Comparison of ENCODE assay signal across 8 cellular contexts in genomic region chr19:49849433-49850220, GRCh38. TPM values are rescaled to one million over a fixed set of nuclear protein-coding genes. Genes with fewer than 3 reads are reported as not detected.
DNase-seq lines count a peak whose midpoint lies in the region; ATAC-seq and TF ChIP-seq lines count a peak whose summit lies in the region.

No MANE protein-coding gene starts in this region.

- no peak for DNase-seq in SK-N-SH
- DNase-seq in activated CD4-positive, alpha-beta memory T cell treated with anti-CD3 and anti-CD28 coated beads for 36 hours, result no peak
- DNase-seq in stimulated activated naive B cell treated with anti-CD40 and anti-IgM and Interleukin-4, amounts not matched to agents 10 μg/mL and 1 μg/mL and 100 μg/mL, for 72 hours, result no peak
- DNase-seq in NCI-H1092 (lab: John Stamatoyannopoulos, UW), result no peak
- no peak for DNase-seq in central memory CD4-positive, alpha-beta T cell

- H3K27me3 ChIP-seq in SK-N-SH (ENCODE audit: insufficient read depth), result no peaks in the 10 kb centered on the region

- intact Hi-C loops in activated CD4-positive, alpha-beta memory T cell treated with anti-CD3 and anti-CD28 coated beads for 36 hours (cut with micrococcal nuclease), result loop anchor here (1.0 to 2.0 kb wide), 5 partner anchors 18 to 209 kb away; partner anchors contain the start of genes AP2A1, IL4I1, MED25 and PNKP

- H3K9me3 Mint-ChIP-seq in activated CD4-positive, alpha-beta memory T cell treated with anti-CD3 and anti-CD28 coated beads for 36 hours, result peaks cover 13% of the 10 kb centered on the region
- peaks cover 8 to 9% of the 10 kb centered on the region in 2 donors for H3K9me3 Mint-ChIP-seq in stimulated activated naive B cell treated with anti-CD40 and anti-IgM and Interleukin-4, amounts not matched to agents 10 μg/mL and 1 μg/mL and 100 μg/mL, for 72 hours

- H2AFZ ChIP-seq in SK-N-SH (ENCODE audit: low read depth), result no peak overlapping the region

- TF ChIP-seq EP300 in SK-N-SH (IDR thresholded peaks at IDR 0.05; ENCODE audit: borderline replicate concordance in 1 of 2, low read depth in 1 of 2, low read length in 1 of 2), result no peak

- peaks cover 41% of the 10 kb centered on the region for H3K4me1 Mint-ChIP-seq in activated CD4-positive, alpha-beta memory T cell treated with anti-CD3 and anti-CD28 coated beads for 36 hours (ENCODE audit: low read depth)
- H3K4me1 Mint-ChIP-seq in stimulated activated naive B cell treated with anti-CD40 and anti-IgM and Interleukin-4, amounts not matched to agents 10 μg/mL and 1 μg/mL and 100 μg/mL, for 72 hours, result peaks cover 40 to 56% of the 10 kb centered on the region in 2 donors

- peaks cover 3% of the 10 kb centered on the region for H3K36me3 Mint-ChIP-seq in activated CD4-positive, alpha-beta memory T cell treated with anti-CD3 and anti-CD28 coated beads for 36 hours
- peaks cover 7 to 12% of the 10 kb centered on the region in 2 donors for H3K36me3 Mint-ChIP-seq in stimulated activated naive B cell treated with anti-CD40 and anti-IgM and Interleukin-4, amounts not matched to agents 10 μg/mL and 1 μg/mL and 100 μg/mL, for 72 hours

- H3K27ac ChIP-seq in SK-N-SH (ENCODE audit: low read depth in 2 of 2, low read length in 1 of 2), result peak overlapping the region; percentile 77 to 99

- TF ChIP-seq RAD21 in SK-N-SH (IDR thresholded peaks at IDR 0.05; ENCODE audit: low read length), result no peak

- ATAC-seq in SK-N-SH treated with all-trans-retinoic acid at 6 μM for 48 hours (no peak), HG02885 (IDR thresholded peaks at IDR 0.05; ENCODE audit: poor library complexity, unreplicated experiment) (no peak)
- ATAC-seq in stimulated activated naive B cell treated with anti-CD40 and anti-IgM and Interleukin-4, amounts not matched to agents 10 μg/mL and 1 μg/mL and 100 μg/mL, for 72 hours (replicated peaks), result no peak

- WGBS in SK-N-SH (ENCODE audit: low lambda C conversion rate), result 89% methylated on average over 15 of the region's 15 CpGs

- POLR2A ChIA-PET in SK-N-SH (lab: Yijun Ruan, JAX), result interaction anchor here (1.0 to 3.2 kb wide), 12 partner anchors 11 to 209 kb away, joined by 3 to 25 read pairs (median 8); partner anchors contain the start of genes AKT1S1, FUZ, RRAS and TBC1D17
- POLR2A ChIA-PET in activated CD4-positive, alpha-beta memory T cell treated with anti-CD3 and anti-CD28 coated beads for 36 hours (lab: Charles Lee), result interaction anchor here (1.3 to 2.2 kb wide), 3 partner anchors 17 to 36 kb away, joined by 4 to 8 read pairs (median 5); partner anchors contain the start of gene FUZ

- H3F3A ChIP-seq in SK-N-SH (replicated peaks; ENCODE audit: insufficient read depth), result peaks cover 39% of the 10 kb centered on the region

- CTCF ChIA-PET in SK-N-SH (lab: Yijun Ruan, JAX), result interaction anchor here (0.7 to 2.3 kb wide), 4 partner anchors 26 to 40 kb away, joined by 3 to 8 read pairs (median 4); partner anchors contain the start of genes FUZ and MED25
- CTCF ChIA-PET in activated CD4-positive, alpha-beta memory T cell treated with anti-CD3 and anti-CD28 coated beads for 36 hours (lab: Charles Lee), result interaction anchor here (0.5 to 1.3 kb wide), 3 partner anchors 18 to 1972 kb away, joined by 3 to 11 read pairs (median 3); partner anchors contain the start of gene PNKP

- peaks cover 46% of the 10 kb centered on the region for H3K79me2 ChIP-seq in SK-N-SH (ENCODE audit: insufficient read depth)

- no peaks in the 10 kb centered on the region for H3K9me3 ChIP-seq in SK-N-SH

- H3K4me3 Mint-ChIP-seq in activated CD4-positive, alpha-beta memory T cell treated with anti-CD3 and anti-CD28 coated beads for 36 hours, result peak overlapping the region; percentile 40
- peak overlapping the region; percentile 90 to 96 for H3K4me3 Mint-ChIP-seq in stimulated activated naive B cell treated with anti-CD40 and anti-IgM and Interleukin-4, amounts not matched to agents 10 μg/mL and 1 μg/mL and 100 μg/mL, for 72 hours

- peak overlapping the region; percentile 99; the same call in 1 of the 2 replicates for H3K9ac ChIP-seq in SK-N-SH

- peaks cover 15 to 32% of the 10 kb centered on the region in 2 experiments; a peak in 3 of 4 replicates for H3K4me1 ChIP-seq in SK-N-SH (ENCODE audit: control insufficient read depth in 1 of 2, insufficient read depth in 2 of 2, low read depth in 1 of 2, low read length in 1 of 2)

- H3K4me2 ChIP-seq in SK-N-SH, result peak overlapping the region; percentile 88

- H3K36me3 ChIP-seq in SK-N-SH (replicated peaks in 1 of 2; ENCODE audit: control insufficient read depth in 1 of 2, insufficient read depth in 2 of 2, low read length in 1 of 2), result peaks cover 0 to 7% of the 10 kb centered on the region in 2 experiments

- no peaks in the 10 kb centered on the region for H3K27me3 Mint-ChIP-seq in activated CD4-positive, alpha-beta memory T cell treated with anti-CD3 and anti-CD28 coated beads for 36 hours
- no peaks in the 10 kb centered on the region for H3K27me3 Mint-ChIP-seq in stimulated activated naive B cell treated with anti-CD40 and anti-IgM and Interleukin-4, amounts not matched to agents 10 μg/mL and 1 μg/mL and 100 μg/mL, for 72 hours

- TF ChIP-seq CTCF in SK-N-SH (IDR thresholded peaks at IDR 0.05), result no peak

- H3K9me2 ChIP-seq in SK-N-SH, result no peaks in the 10 kb centered on the region

- peaks cover 30% of the 10 kb centered on the region for H4K20me1 ChIP-seq in SK-N-SH (ENCODE audit: insufficient read depth)

- H3K27ac Mint-ChIP-seq in activated CD4-positive, alpha-beta memory T cell treated with anti-CD3 and anti-CD28 coated beads for 36 hours, result peak overlapping the region; percentile 21
- H3K27ac Mint-ChIP-seq in stimulated activated naive B cell treated with anti-CD40 and anti-IgM and Interleukin-4, amounts not matched to agents 10 μg/mL and 1 μg/mL and 100 μg/mL, for 72 hours, result peak overlapping the region; percentile 97

- peak overlapping the region; percentile 77 to 89 for H3K4me3 ChIP-seq in SK-N-SH (ENCODE audit: low read depth in 2 of 2, low read length in 1 of 2)
- H3K4me3 ChIP-seq in iPS-11a (ENCODE audit: low read depth, low read length), result peak overlapping the region; percentile 72

TF ChIP-seq in SK-N-SH, 30 proteins besides CTCF, POLR2A, EP300 and RAD21:
- TF ChIP-seq POLR2AphosphoS5 (IDR thresholded peaks at IDR 0.05; ENCODE audit: low read depth, low read length), result peak; percentile 28; the same call in 1 of the 2 replicates
- TF ChIP-seq NFIC (IDR thresholded peaks at IDR 0.05; ENCODE audit: borderline replicate concordance), result no peak

TF ChIP-seq in SK-N-SH treated with all-trans-retinoic acid at 6 μM for 48 hours, 23 proteins besides CTCF, POLR2A, EP300 and RAD21 (continues in another document):
- TF ChIP-seq ISL1 (CRISPR knock-in tag; IDR thresholded peaks at IDR 0.05), result no peak
- TF ChIP-seq ZNF8 (CRISPR knock-in tag; IDR thresholded peaks at IDR 0.05), result no peak
- no peak for TF ChIP-seq ZFP3 (CRISPR knock-in tag; IDR thresholded peaks at IDR 0.05)
- TF ChIP-seq RARB (CRISPR knock-in tag; IDR thresholded peaks at IDR 0.05), result no peak
- no peak for TF ChIP-seq TSHZ2 (CRISPR knock-in tag; IDR thresholded peaks at IDR 0.05)
- no peak for TF ChIP-seq ESRRG (CRISPR knock-in tag; IDR thresholded peaks at IDR 0.05)
- no peak for TF ChIP-seq GLIS3 (CRISPR knock-in tag; IDR thresholded peaks at IDR 0.05)
- no peak for TF ChIP-seq OSR1 (CRISPR knock-in tag; IDR thresholded peaks at IDR 0.05)

RNA-seq across cellular contexts. Expression of gene PTOV1, which starts 1.3 kb away (rescaled TPM):
- polyA plus RNA-seq in SK-N-SH (2012; rRNA removed), result 56.1 and 95.0 TPM in 2 replicates
- polyA plus RNA-seq in SK-N-SH (2012; cell fraction: cytosol; rRNA removed), result 32.2 and 57.7 TPM in 2 replicates
- polyA plus RNA-seq in SK-N-SH (2012; cell fraction: nucleus; rRNA removed), result 272 and 289 TPM in 2 replicates
- 100 to 1,000 TPM; 105 to 108 TPM for total RNA-seq in activated CD4-positive, alpha-beta memory T cell treated with anti-CD3 and anti-CD28 coated beads for 36 hours

RNA-seq across cellular contexts. Expression of gene PNKP, which starts 17.7 kb away (rescaled TPM):
- polyA plus RNA-seq in SK-N-SH (2012; rRNA removed), result 45.5 and 52.0 TPM in 2 replicates
- polyA plus RNA-seq in SK-N-SH (2012; cell fraction: cytosol; rRNA removed), result 8.6 and 13.1 TPM in 2 replicates
- 317 and 404 TPM in 2 replicates for polyA plus RNA-seq in SK-N-SH (2012; cell fraction: nucleus; rRNA removed)
- 10 to 100 TPM; 88.7 to 98.6 TPM for total RNA-seq in activated CD4-positive, alpha-beta memory T cell treated with anti-CD3 and anti-CD28 coated beads for 36 hours

RNA-seq across cellular contexts. Expression of gene AKT1S1, which starts 27.5 kb away (rescaled TPM):
- 56.7 and 63.7 TPM in 2 replicates for polyA plus RNA-seq in SK-N-SH (2012; rRNA removed)
- 37.5 and 51.2 TPM in 2 replicates for polyA plus RNA-seq in SK-N-SH (2012; cell fraction: cytosol; rRNA removed)
- polyA plus RNA-seq in SK-N-SH (2012; cell fraction: nucleus; rRNA removed), result 87.9 and 96.3 TPM in 2 replicates
- 10 to 100 TPM; 19.6 TPM for total RNA-seq in activated CD4-positive, alpha-beta memory T cell treated with anti-CD3 and anti-CD28 coated beads for 36 hours

RNA-seq across cellular contexts. Expression of gene TBC1D17, which starts 27.9 kb away (rescaled TPM):
- 27.3 and 28.3 TPM in 2 replicates for polyA plus RNA-seq in SK-N-SH (2012; rRNA removed)
- 14.9 and 22.0 TPM in 2 replicates for polyA plus RNA-seq in SK-N-SH (2012; cell fraction: cytosol; rRNA removed)
- polyA plus RNA-seq in SK-N-SH (2012; cell fraction: nucleus; rRNA removed), result 76.2 and 78.9 TPM in 2 replicates
- 10 to 100 TPM; 32.5 to 34.7 TPM for total RNA-seq in activated CD4-positive, alpha-beta memory T cell treated with anti-CD3 and anti-CD28 coated beads for 36 hours

RNA-seq across cellular contexts. Expression of gene MED25, which starts 31.5 kb away (rescaled TPM):
- polyA plus RNA-seq in SK-N-SH (2012; rRNA removed), result 15.7 and 30.2 TPM in 2 replicates
- 20.5 and 25.3 TPM in 2 replicates for polyA plus RNA-seq in SK-N-SH (2012; cell fraction: cytosol; rRNA removed)
- 105 and 119 TPM in 2 replicates for polyA plus RNA-seq in SK-N-SH (2012; cell fraction: nucleus; rRNA removed)
- 10 to 100 TPM; 45.6 to 50.2 TPM for total RNA-seq in activated CD4-positive, alpha-beta memory T cell treated with anti-CD3 and anti-CD28 coated beads for 36 hours
